In genomic region chr3:30467596-30468238, GRCh38 we compare ENCODE assay signal across 16 cellular contexts.
"Had no signal": no experiment of that assay in that cellular context is flagged by ENCODE, and none has a peak within 500 bp of the region (broad histone marks: within the 10 kb centered on the region; RNA-seq: fewer than 3 reads in every experiment).

No MANE protein-coding gene starts in this region.

- H3K4me1 ChIP-seq: uterus had no signal

- H3K9me3 ChIP-seq: uterus had no signal

- H3K4me3 ChIP-seq: left ventricle myocardium inferior, tibial nerve, uterus had no signal

- DNase-seq: activated naive CD4-positive, alpha-beta T cell treated with anti-CD3 and anti-CD28 coated beads for 36 hours; activated naive CD8-positive, alpha-beta T cell treated with anti-CD3 and anti-CD28 coated beads, Interleukin-2, amount 50 U/mL, for 24 hours; effector memory CD4-positive, alpha-beta T cell; kidney; left ventricle myocardium inferior; nucleus accumbens; stimulated activated CD4-positive, alpha-beta T cell treated with anti-CD3 and anti-CD28 coated beads, Interleukin-15, amount 100 ng/mL, for 24 hours; stimulated activated CD4-positive, alpha-beta T cell treated with anti-CD3 and anti-CD28 coated beads, Interleukin-4, amount 100 ng/mL, for 1 hour; stimulated activated naive CD4-positive, alpha-beta T cell treated with Interleukin-2 at 50 U/mL for 16 hours; substantia nigra; T-helper 1 cell; T1000; uterus had no signal

- FAIRE-seq: kidney had no signal

- H3K27me3 ChIP-seq: tibial nerve, uterus had no signal

- H3K27ac ChIP-seq: left ventricle myocardium inferior, tibial nerve, uterus had no signal

- ATAC-seq: activated CD4-positive, CD25-positive, alpha-beta regulatory T cell treated with anti-CD3 and anti-CD28 coated beads, Interleukin-2, amount 50 U/mL, for 24 hours; activated naive CD8-positive, alpha-beta T cell treated with anti-CD3 and anti-CD28 coated beads, Interleukin-2, amount 50 U/mL, for 24 hours; activated T-helper 17 cell treated with anti-CD3 and anti-CD28 coated beads, Interleukin-2, amount 50 U/mL, for 72 hours had no signal

- H3K36me3 ChIP-seq: left ventricle myocardium inferior, tibial nerve, uterus had no signal
